Comparison of ENCODE assay signal across 8 cellular contexts in the genomic region with DNA sequence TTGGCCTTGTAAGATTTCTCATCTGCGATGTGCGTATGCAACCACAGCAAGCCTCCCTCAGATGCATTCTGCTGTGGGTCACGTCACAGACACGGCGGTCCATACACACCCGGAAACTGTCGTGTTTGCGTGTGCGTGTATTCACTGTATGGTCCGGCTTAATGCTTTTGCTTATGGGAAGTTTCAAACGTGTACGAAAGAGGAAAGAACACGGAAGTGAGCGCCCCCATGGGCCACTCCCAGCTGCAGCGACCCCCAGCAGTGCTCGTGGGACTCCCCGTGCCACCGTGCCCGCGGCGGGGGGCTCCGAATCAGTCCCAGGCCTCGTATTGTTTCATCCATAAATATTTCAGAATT. TPM values are rescaled to one million over a fixed set of nuclear protein-coding genes. Genes with fewer than 3 reads are reported as not detected.
A peak's percentile ranks its signal among the peaks of the same experiment; 100 is the strongest.
DNase-seq lines count a peak whose midpoint lies in the region; ATAC-seq, FAIRE-seq and TF ChIP-seq lines count a peak whose summit lies in the region.

No MANE protein-coding gene starts in this region.

- H3K4me2 ChIP-seq in Karpas-422 (ENCODE audit: low read depth, low read length, poor library complexity, severe bottlenecking), result peak overlapping the region; percentile 68

- intact Hi-C loops in esophagus muscularis mucosa (cut with DNase I), result no loop called here

- ATAC-seq in stimulated activated memory B cell treated with anti-CD40 and anti-IgM and Interleukin-4, amounts not matched to agents 10 μg/mL and 1 μg/mL and 100 μg/mL, for 72 hours, result peak; percentile 54
- ATAC-seq in HG03095 (IDR thresholded peaks at IDR 0.05; ENCODE audit: unreplicated experiment), result no peak

- no peak for TF ChIP-seq CTCF in esophagus muscularis mucosa (IDR thresholded peaks at IDR 0.05)
- no peak for TF ChIP-seq CTCF in D721Med (IDR thresholded peaks at IDR 0.05; ENCODE audit: insufficient read depth, missing control alignments)

- H2AFZ ChIP-seq in Karpas-422 (ENCODE audit: low read length), result peak overlapping the region; percentile 62; the same call in 1 of the 2 replicates

- H3K4me3 ChIP-seq in Karpas-422 (ENCODE audit: low read length), result peak overlapping the region; percentile 58
- peak overlapping the region; percentile 32 to 50 (median 44) for H3K4me3 ChIP-seq in esophagus muscularis mucosa

- FAIRE-seq in D721Med (lab: Jason Lieb, UNC), result no peak

- H3K36me3 ChIP-seq in Karpas-422 (ENCODE audit: insufficient read depth, low read length) (no peaks in the 10 kb centered on the region), esophagus muscularis mucosa (peaks cover 0 to 38% (median 24%) of the 10 kb centered on the region in 4 donors)

- WGBS in esophagus muscularis mucosa, result 68% methylated on average over 23 of the region's 23 CpGs

- in situ Hi-C loops in KBM-7 (cut with MboI; ENCODE audit: low pct_unique_long_range_greater_than_20kb, low sequenced_read_pairs), result no loop called here

- no peak for DNase-seq in T-helper 2 cell treated with Interferon-gamma antibody and Interleukin-4, amounts not matched to agents 5 μg/mL and 100 μg/mL, for 36 hours (ENCODE audit: low spot score)
- DNase-seq in T-helper 2 cell (no peak), Karpas-422 (peak; percentile 59), esophagus muscularis mucosa (ENCODE audit: extremely low spot score) (no peak), KBM-7 (no peak), D721Med (ENCODE audit: insufficient read length, low spot score) (no peak)

- peak overlapping the region; percentile 48 for H3K4me3 Mint-ChIP-seq in T-helper 2 cell treated with Interferon-gamma antibody and Interleukin-4, amounts not matched to agents 5 μg/mL and 100 μg/mL, for 36 hours
- H3K4me3 Mint-ChIP-seq in stimulated activated memory B cell treated with anti-CD40 and anti-IgM and Interleukin-4, amounts not matched to agents 10 μg/mL and 1 μg/mL and 100 μg/mL, for 72 hours, result peak overlapping the region; percentile 71

- H3K27me3 ChIP-seq in Karpas-422 (ENCODE audit: low read length) (no peaks in the 10 kb centered on the region), esophagus muscularis mucosa (no peaks in the 10 kb centered on the region)

- no peak overlapping the region for H3K27ac Mint-ChIP-seq in T-helper 2 cell treated with Interferon-gamma antibody and Interleukin-4, amounts not matched to agents 5 μg/mL and 100 μg/mL, for 36 hours
- peak overlapping the region; percentile 64 for H3K27ac Mint-ChIP-seq in stimulated activated memory B cell treated with anti-CD40 and anti-IgM and Interleukin-4, amounts not matched to agents 10 μg/mL and 1 μg/mL and 100 μg/mL, for 72 hours

- no peaks in the 10 kb centered on the region for H3K9me3 Mint-ChIP-seq in T-helper 2 cell treated with Interferon-gamma antibody and Interleukin-4, amounts not matched to agents 5 μg/mL and 100 μg/mL, for 36 hours
- H3K9me3 Mint-ChIP-seq in stimulated activated memory B cell treated with anti-CD40 and anti-IgM and Interleukin-4, amounts not matched to agents 10 μg/mL and 1 μg/mL and 100 μg/mL, for 72 hours, result no peaks in the 10 kb centered on the region

- no peak for TF ChIP-seq EP300 in esophagus muscularis mucosa (IDR thresholded peaks at IDR 0.05)

- no peaks in the 10 kb centered on the region for H3K79me2 ChIP-seq in Karpas-422 (ENCODE audit: low read length)

- peaks cover 20% of the 10 kb centered on the region for H3K4me1 ChIP-seq in Karpas-422 (ENCODE audit: low read length)
- H3K4me1 ChIP-seq in esophagus muscularis mucosa, result peaks cover 15 to 27% (median 24%) of the 10 kb centered on the region in 4 donors

- TF ChIP-seq POLR2A in esophagus muscularis mucosa (IDR thresholded peaks at IDR 0.05; ENCODE audit: low read depth), result no peak

- H3K9me2 ChIP-seq in Karpas-422 (replicated peaks; ENCODE audit: insufficient read depth, low read length), result no peaks in the 10 kb centered on the region

- H3K27ac ChIP-seq in Karpas-422 (ENCODE audit: low read length) (no peak overlapping the region), esophagus muscularis mucosa (replicated peaks in 1 of 4) (peak overlapping the region in 3 of 4 donors; percentile 13 to 51 (median 37))

- H3K9me3 ChIP-seq in Karpas-422 (ENCODE audit: low read length), result no peaks in the 10 kb centered on the region
- no peaks in the 10 kb centered on the region for H3K9me3 ChIP-seq in esophagus muscularis mucosa

- no peaks in the 10 kb centered on the region for H4K20me1 ChIP-seq in Karpas-422 (ENCODE audit: insufficient read depth, low read depth, low read length)

- peaks cover 49% of the 10 kb centered on the region for H3K27me3 Mint-ChIP-seq in T-helper 2 cell treated with Interferon-gamma antibody and Interleukin-4, amounts not matched to agents 5 μg/mL and 100 μg/mL, for 36 hours (ENCODE audit: low read depth)
- H3K27me3 Mint-ChIP-seq in stimulated activated memory B cell treated with anti-CD40 and anti-IgM and Interleukin-4, amounts not matched to agents 10 μg/mL and 1 μg/mL and 100 μg/mL, for 72 hours, result peaks cover 17% of the 10 kb centered on the region

- no peaks in the 10 kb centered on the region for H3K36me3 Mint-ChIP-seq in T-helper 2 cell treated with Interferon-gamma antibody and Interleukin-4, amounts not matched to agents 5 μg/mL and 100 μg/mL, for 36 hours (ENCODE audit: low read depth)
- H3K36me3 Mint-ChIP-seq in stimulated activated memory B cell treated with anti-CD40 and anti-IgM and Interleukin-4, amounts not matched to agents 10 μg/mL and 1 μg/mL and 100 μg/mL, for 72 hours, result no peaks in the 10 kb centered on the region

- H3K4me1 Mint-ChIP-seq in T-helper 2 cell treated with Interferon-gamma antibody and Interleukin-4, amounts not matched to agents 5 μg/mL and 100 μg/mL, for 36 hours (ENCODE audit: low read depth), result peaks cover 10% of the 10 kb centered on the region
- H3K4me1 Mint-ChIP-seq in stimulated activated memory B cell treated with anti-CD40 and anti-IgM and Interleukin-4, amounts not matched to agents 10 μg/mL and 1 μg/mL and 100 μg/mL, for 72 hours, result peaks cover 5% of the 10 kb centered on the region

- peak overlapping the region; percentile 61 for H3K9ac ChIP-seq in Karpas-422 (ENCODE audit: low read length)

RNA-seq across cellular contexts. Expression of a gene that starts 10.2 kb away (rescaled TPM):
- 0.18 and 0.26 TPM in 2 replicates for total RNA-seq in Karpas-422 (2014; rRNA removed; shearing (Covaris generic); ENCODE audit: low replicate concordance)
- total RNA-seq in esophagus muscularis mucosa, result 1 to 10 TPM; 3.7 to 8.8 (median 6.6) TPM

RNA-seq across cellular contexts. Expression of a gene that starts 25.9 kb away (rescaled TPM):
- total RNA-seq in Karpas-422 (2014; rRNA removed; shearing (Covaris generic); ENCODE audit: low replicate concordance), result 22.4 and 32.1 TPM in 2 replicates
- total RNA-seq in esophagus muscularis mucosa, result 10 to 100 TPM; 28.1 to 49.0 (median 33.7) TPM
